In genomic region chr18:13530879-13531387, GRCh38 we compare ENCODE assay signal across 8 cellular contexts.
A peak's percentile ranks its signal among the peaks of the same experiment; 100 is the strongest.
DNase-seq lines count a peak whose midpoint lies in the region; ATAC-seq and TF ChIP-seq lines count a peak whose summit lies in the region.

No MANE protein-coding gene starts in this region.

- CTCF ChIA-PET in SK-N-SH (lab: Yijun Ruan, JAX) = interaction anchor here (0.6 to 9.4 kb wide), 9 partner anchors 9 to 547 kb away, joined by 3 to 85 read pairs (median 4); partner anchors contain the start of gene LDLRAD4

- H3K4me3 Mint-ChIP-seq in neural crest cell = no peak overlapping the region

- TF ChIP-seq CTCF in AG10803 (conservative IDR thresholded peaks at IDR 0.05; ENCODE audit: low read length) = peak; percentile 91
- TF ChIP-seq CTCF in GM12873 (IDR thresholded peaks at IDR 0.05; ENCODE audit: insufficient read depth, low read depth, low read length, missing control alignments) = peak; percentile 52
- TF ChIP-seq CTCF in SK-N-SH (IDR thresholded peaks at IDR 0.05) = peak; percentile 70
- TF ChIP-seq CTCF in neural crest cell (conservative IDR thresholded peaks at IDR 0.05) = peak; percentile 53

- H3K36me3 Mint-ChIP-seq in neural crest cell (ENCODE audit: low read depth) = no peaks in the 10 kb centered on the region

- no peak for TF ChIP-seq EP300 in SK-N-SH (IDR thresholded peaks at IDR 0.05; ENCODE audit: borderline replicate concordance in 1 of 2, low read depth in 1 of 2, low read length in 1 of 2)

- ATAC-seq in GM19023 (IDR thresholded peaks at IDR 0.05; ENCODE audit: unreplicated experiment) (no peak), GM21717 (IDR thresholded peaks at IDR 0.05; ENCODE audit: unreplicated experiment) (no peak), HG03432 (IDR thresholded peaks at IDR 0.05; ENCODE audit: unreplicated experiment) (no peak)

- POLR2A ChIA-PET in SK-N-SH (lab: Yijun Ruan, JAX) = no interaction called here

- TF ChIP-seq RAD21 in SK-N-SH (IDR thresholded peaks at IDR 0.05; ENCODE audit: low read length) = peak; percentile 74

- H3K9me3 Mint-ChIP-seq in neural crest cell = no peaks in the 10 kb centered on the region

- 66% methylated on average over 7 of the region's 7 CpGs for WGBS in SK-N-SH (ENCODE audit: low lambda C conversion rate)

- no peak overlapping the region for H3K27ac Mint-ChIP-seq in neural crest cell (ENCODE audit: unreplicated experiment)

- no peak overlapping the region for H3K27ac ChIP-seq in SK-N-SH (ENCODE audit: low read depth in 2 of 2, low read length in 1 of 2)

- no peaks in the 10 kb centered on the region for H3K36me3 ChIP-seq in SK-N-SH (replicated peaks in 1 of 2; ENCODE audit: control insufficient read depth in 1 of 2, insufficient read depth in 2 of 2, low read length in 1 of 2)

- H3K27me3 Mint-ChIP-seq in neural crest cell (ENCODE audit: low read depth) = no peaks in the 10 kb centered on the region

- no peaks in the 10 kb centered on the region for H3K9me2 ChIP-seq in SK-N-SH

- H2AFZ ChIP-seq in SK-N-SH (ENCODE audit: low read depth) = no peak overlapping the region

- H3K4me1 Mint-ChIP-seq in neural crest cell = peaks cover 6% of the 10 kb centered on the region

- H3K9ac ChIP-seq in SK-N-SH = no peak overlapping the region

- H3K4me3 ChIP-seq in AG10803 (ENCODE audit: low read length) = no peak overlapping the region
- H3K4me3 ChIP-seq in SK-N-SH (ENCODE audit: low read depth in 2 of 2, low read length in 1 of 2) = no peak overlapping the region

- no peaks in the 10 kb centered on the region for H3K9me3 ChIP-seq in SK-N-SH

- DNase-seq in AG10803 (ENCODE audit: low read depth) (peak; percentile 75), SK-N-SH (peak; percentile 43), fibroblast of gingiva (ENCODE audit: low read depth) (peak; percentile 32), neural crest cell (ENCODE audit: low read depth, low spot score) (no peak)

- peaks cover 0 to 7% of the 10 kb centered on the region in 2 experiments; a peak in 1 of 4 replicates for H3K4me1 ChIP-seq in SK-N-SH (ENCODE audit: control insufficient read depth in 1 of 2, insufficient read depth in 2 of 2, low read depth in 1 of 2, low read length in 1 of 2)

- no peaks in the 10 kb centered on the region for H3F3A ChIP-seq in SK-N-SH (replicated peaks; ENCODE audit: insufficient read depth)

- H4K20me1 ChIP-seq in SK-N-SH (ENCODE audit: insufficient read depth) = 0 out of 2 replicates have a peak, but pooled peaks cover 4% of the 10 kb centered on the region

- H3K4me2 ChIP-seq in SK-N-SH = no peak overlapping the region

- 0 out of 2 replicates have a peak, but pooled peaks cover 4% of the 10 kb centered on the region for H3K27me3 ChIP-seq in SK-N-SH (ENCODE audit: insufficient read depth)

- no peaks in the 10 kb centered on the region for H3K79me2 ChIP-seq in SK-N-SH (ENCODE audit: insufficient read depth)

TF ChIP-seq in SK-N-SH, 30 proteins besides CTCF, POLR2A, EP300 and RAD21:
- TF ChIP-seq SMC3 (IDR thresholded peaks at IDR 0.05; ENCODE audit: low read depth, low read length) (peak; percentile 77), RXRA (IDR thresholded peaks at IDR 0.05; ENCODE audit: borderline replicate concordance, low read depth) (no peak), ELF1 (IDR thresholded peaks at IDR 0.05) (no peak), CHD2 (IDR thresholded peaks at IDR 0.05; ENCODE audit: low read length, partially characterized antibody) (no peak), JUND (IDR thresholded peaks at IDR 0.05) (no peak), IRF3 (IDR thresholded peaks at IDR 0.05; ENCODE audit: low read depth, low read length) (no peak), TAF1 (IDR thresholded peaks at IDR 0.05; ENCODE audit: borderline replicate concordance, low read depth, low read length) (no peak)
